1 cellular context compared by ENCODE assay signal in the genomic region with DNA sequence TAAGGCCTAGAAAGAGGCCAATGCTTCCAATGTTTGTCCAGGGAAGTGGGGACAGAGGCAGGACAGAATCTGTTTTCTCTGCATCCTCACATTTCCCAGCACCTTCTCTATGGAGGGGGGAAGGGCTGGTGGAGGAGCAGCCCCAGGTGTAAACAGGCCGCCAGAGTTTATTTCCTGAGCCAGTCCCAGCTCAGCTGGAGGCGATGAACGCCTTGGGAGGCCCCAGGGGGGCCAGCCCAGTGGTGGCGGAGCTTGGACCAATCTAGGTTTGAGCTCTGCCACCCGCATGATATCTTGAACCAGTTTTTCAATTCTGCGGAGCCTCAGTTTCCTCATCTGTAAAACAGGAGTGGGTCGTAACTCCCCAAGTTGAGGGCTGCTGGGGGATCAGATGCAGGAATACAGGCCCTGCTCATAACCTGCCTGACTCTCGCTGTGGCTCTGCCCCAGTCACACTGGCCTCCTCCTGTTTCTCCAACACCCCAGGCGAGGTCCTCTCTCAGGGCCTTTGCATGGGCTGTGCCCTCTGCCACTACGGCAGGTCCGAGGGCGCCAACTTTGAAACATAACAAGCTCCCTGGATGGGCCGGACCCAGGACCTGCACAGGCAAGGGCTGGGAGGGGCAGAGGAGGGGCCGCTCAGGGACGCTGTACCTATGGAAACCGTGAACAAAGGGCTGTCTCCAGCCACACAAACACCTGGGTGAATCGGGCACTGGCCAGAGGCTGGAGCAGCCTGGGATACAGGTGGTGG.
A peak's percentile ranks its signal among the peaks of the same experiment; 100 is the strongest.
TF ChIP-seq lines count a peak whose summit lies in the region.

No MANE protein-coding gene starts in this region.

TF ChIP-seq in GM12878, 131 proteins besides CTCF, POLR2A, EP300 and RAD21:
- TF ChIP-seq BACH1 (IDR thresholded peaks at IDR 0.05; ENCODE audit: borderline replicate concordance) (no peak), CHD2 (IDR thresholded peaks at IDR 0.05; ENCODE audit: borderline replicate concordance, low read depth, low read length) (0 out of 2 replicates have a peak, but pooled peaks have one; percentile 8)
- TF ChIP-seq, protein P1, sequence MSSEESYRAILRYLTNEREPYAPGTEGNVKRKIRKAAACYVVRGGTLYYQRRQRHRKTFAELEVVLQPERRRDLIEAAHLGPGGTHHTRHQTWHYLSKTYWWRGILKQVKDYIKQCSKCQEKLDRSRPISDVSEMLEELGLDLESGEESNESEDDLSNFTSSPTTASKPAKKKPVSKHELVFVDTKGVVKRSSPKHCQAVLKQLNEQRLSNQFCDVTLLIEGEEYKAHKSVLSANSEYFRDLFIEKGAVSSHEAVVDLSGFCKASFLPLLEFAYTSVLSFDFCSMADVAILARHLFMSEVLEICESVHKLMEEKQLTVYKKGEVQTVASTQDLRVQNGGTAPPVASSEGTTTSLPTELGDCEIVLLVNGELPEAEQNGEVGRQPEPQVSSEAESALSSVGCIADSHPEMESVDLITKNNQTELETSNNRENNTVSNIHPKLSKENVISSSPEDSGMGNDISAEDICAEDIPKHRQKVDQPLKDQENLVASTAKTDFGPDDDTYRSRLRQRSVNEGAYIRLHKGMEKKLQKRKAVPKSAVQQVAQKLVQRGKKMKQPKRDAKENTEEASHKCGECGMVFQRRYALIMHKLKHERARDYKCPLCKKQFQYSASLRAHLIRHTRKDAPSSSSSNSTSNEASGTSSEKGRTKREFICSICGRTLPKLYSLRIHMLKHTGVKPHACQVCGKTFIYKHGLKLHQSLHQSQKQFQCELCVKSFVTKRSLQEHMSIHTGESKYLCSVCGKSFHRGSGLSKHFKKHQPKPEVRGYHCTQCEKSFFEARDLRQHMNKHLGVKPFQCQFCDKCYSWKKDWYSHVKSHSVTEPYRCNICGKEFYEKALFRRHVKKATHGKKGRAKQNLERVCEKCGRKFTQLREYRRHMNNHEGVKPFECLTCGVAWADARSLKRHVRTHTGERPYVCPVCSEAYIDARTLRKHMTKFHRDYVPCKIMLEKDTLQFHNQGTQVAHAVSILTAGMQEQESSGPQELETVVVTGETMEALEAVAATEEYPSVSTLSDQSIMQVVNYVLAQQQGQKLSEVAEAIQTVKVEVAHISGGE (CRISPR knock-in tag; IDR thresholded peaks at IDR 0.05): no peak
- TF ChIP-seq, protein P2, sequence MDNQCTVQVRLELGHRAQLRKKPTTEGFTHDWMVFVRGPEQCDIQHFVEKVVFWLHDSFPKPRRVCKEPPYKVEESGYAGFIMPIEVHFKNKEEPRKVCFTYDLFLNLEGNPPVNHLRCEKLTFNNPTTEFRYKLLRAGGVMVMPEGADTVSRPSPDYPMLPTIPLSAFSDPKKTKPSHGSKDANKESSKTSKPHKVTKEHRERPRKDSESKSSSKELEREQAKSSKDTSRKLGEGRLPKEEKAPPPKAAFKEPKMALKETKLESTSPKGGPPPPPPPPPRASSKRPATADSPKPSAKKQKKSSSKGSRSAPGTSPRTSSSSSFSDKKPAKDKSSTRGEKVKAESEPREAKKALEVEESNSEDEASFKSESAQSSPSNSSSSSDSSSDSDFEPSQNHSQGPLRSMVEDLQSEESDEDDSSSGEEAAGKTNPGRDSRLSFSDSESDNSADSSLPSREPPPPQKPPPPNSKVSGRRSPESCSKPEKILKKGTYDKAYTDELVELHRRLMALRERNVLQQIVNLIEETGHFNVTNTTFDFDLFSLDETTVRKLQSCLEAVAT (IDR thresholded peaks at IDR 0.05): no peak
